In the genomic region with DNA sequence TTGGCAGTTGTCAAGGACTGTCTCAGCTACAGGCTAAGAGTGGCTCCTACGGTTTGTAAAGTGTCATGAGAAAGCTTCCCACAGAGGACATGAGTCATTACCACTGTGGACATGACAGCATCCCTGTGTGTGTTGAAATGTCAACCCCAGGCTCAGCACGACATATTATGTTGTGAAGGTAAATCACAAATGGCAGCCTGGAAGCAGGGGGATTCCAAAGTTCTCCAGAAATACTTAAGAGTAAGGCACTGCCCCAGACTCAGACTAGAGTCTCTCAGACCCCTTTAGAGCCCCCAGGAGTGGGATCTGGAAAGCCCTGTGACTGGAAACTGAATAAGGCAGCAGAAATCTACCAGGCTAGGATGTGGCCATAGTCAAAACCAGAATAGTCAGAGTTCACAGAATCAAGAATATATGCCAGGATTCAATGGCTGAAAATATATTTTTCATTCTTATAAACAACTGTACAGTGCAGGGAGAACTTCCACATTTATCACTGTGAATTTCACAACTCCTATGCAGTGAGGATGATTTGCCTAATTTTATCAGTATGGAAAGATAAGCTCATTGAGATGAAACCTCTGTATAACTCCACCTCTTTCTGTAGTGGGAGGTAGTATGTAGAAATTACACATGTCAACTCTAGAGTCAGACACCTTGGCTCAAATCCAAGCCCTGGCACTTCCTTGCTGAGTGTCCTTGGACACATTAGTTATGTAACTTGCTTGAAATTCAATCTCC, we compare ENCODE assay signal across 8 cellular contexts.
A peak's percentile ranks its signal among the peaks of the same experiment; 100 is the strongest.
DNase-seq lines count a peak whose midpoint lies in the region; ATAC-seq lines count a peak whose summit lies in the region.

No MANE protein-coding gene starts in this region.

- no peaks in the 10 kb centered on the region for H3K9me3 Mint-ChIP-seq in activated naive CD4-positive, alpha-beta T cell treated with anti-CD3 and anti-CD28 coated beads, Interleukin-2, amount 50 U/mL, for 24 hours

- H3K27ac Mint-ChIP-seq in activated naive CD4-positive, alpha-beta T cell treated with anti-CD3 and anti-CD28 coated beads, Interleukin-2, amount 50 U/mL, for 24 hours, result peak overlapping the region; percentile 90

- H3K4me1 Mint-ChIP-seq in activated naive CD4-positive, alpha-beta T cell treated with anti-CD3 and anti-CD28 coated beads, Interleukin-2, amount 50 U/mL, for 24 hours, result peaks cover 28% of the 10 kb centered on the region

- peak overlapping the region; percentile 13 for H3K4me3 Mint-ChIP-seq in activated naive CD4-positive, alpha-beta T cell treated with anti-CD3 and anti-CD28 coated beads, Interleukin-2, amount 50 U/mL, for 24 hours

- no peaks in the 10 kb centered on the region for H3K27me3 Mint-ChIP-seq in activated naive CD4-positive, alpha-beta T cell treated with anti-CD3 and anti-CD28 coated beads, Interleukin-2, amount 50 U/mL, for 24 hours

- H3K36me3 Mint-ChIP-seq in activated naive CD4-positive, alpha-beta T cell treated with anti-CD3 and anti-CD28 coated beads, Interleukin-2, amount 50 U/mL, for 24 hours, result no peaks in the 10 kb centered on the region

- DNase-seq in NCI-H2029 (lab: John Stamatoyannopoulos, UW) (peak; percentile 30), NCI-H2029 treated with DMSO at 0.1 percent for 48 hours (lab: John Stamatoyannopoulos, UW) (no peak), Kasumi-1 (lab: John Stamatoyannopoulos, UW) (peak; percentile 30 to 60), posterior vena cava (ENCODE audit: low spot score) (peak; percentile 30), dermis blood vessel endothelial cell (no peak)

- intact Hi-C loops in posterior vena cava (cut with DNase I), result no loop called here

- ATAC-seq in HG03571 (IDR thresholded peaks at IDR 0.05; ENCODE audit: unreplicated experiment) (no peak), GM21723 (IDR thresholded peaks at IDR 0.05; ENCODE audit: unreplicated experiment) (no peak)

Comparison
In these comparisons a context has a peak if more than half of its experiments do, and no peak if none do; other contexts are left out.
1. DNase-seq: peak in NCI-H2029 (single experiment), Kasumi-1 (2 of 2) and posterior vena cava (single experiment); none in NCI-H2029 treated with DMSO at 0.1 percent for 48 hours (single experiment) and dermis blood vessel endothelial cell (single experiment).